ENCODE assay signal across 1 cellular context in the genomic region with DNA sequence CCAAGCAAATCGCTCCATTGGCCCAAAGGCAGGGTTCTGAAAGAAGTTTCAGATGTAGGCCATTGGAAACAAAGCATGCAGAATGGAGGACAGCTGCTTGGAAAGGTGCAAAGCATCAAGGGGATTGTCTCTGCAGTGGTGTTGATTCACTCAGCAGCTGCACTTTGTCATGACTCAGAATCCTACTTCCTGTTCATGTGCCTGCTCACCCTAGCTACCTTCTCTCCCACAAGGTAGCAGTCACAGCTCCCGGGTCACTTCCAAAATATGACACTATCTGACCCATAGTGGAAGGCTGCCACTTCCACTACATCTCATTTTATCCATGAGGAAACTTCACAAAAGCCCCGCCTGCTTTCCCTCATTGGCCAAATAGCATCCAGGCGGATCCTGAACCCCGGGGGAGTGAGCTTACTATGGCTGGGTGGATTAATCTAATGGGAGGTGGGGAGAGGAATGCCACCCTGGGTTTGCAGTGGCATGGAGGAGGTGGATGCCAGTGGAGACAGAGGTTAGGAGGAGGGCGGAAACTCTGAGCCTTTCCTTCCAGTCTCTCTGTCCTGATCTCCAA.
TF ChIP-seq lines count a peak whose summit lies in the region.

No MANE protein-coding gene starts in this region.

TF ChIP-seq in GM23338, 12 proteins besides CTCF, POLR2A, EP300 and RAD21 (continued from another document):
- TF ChIP-seq, protein P1, sequence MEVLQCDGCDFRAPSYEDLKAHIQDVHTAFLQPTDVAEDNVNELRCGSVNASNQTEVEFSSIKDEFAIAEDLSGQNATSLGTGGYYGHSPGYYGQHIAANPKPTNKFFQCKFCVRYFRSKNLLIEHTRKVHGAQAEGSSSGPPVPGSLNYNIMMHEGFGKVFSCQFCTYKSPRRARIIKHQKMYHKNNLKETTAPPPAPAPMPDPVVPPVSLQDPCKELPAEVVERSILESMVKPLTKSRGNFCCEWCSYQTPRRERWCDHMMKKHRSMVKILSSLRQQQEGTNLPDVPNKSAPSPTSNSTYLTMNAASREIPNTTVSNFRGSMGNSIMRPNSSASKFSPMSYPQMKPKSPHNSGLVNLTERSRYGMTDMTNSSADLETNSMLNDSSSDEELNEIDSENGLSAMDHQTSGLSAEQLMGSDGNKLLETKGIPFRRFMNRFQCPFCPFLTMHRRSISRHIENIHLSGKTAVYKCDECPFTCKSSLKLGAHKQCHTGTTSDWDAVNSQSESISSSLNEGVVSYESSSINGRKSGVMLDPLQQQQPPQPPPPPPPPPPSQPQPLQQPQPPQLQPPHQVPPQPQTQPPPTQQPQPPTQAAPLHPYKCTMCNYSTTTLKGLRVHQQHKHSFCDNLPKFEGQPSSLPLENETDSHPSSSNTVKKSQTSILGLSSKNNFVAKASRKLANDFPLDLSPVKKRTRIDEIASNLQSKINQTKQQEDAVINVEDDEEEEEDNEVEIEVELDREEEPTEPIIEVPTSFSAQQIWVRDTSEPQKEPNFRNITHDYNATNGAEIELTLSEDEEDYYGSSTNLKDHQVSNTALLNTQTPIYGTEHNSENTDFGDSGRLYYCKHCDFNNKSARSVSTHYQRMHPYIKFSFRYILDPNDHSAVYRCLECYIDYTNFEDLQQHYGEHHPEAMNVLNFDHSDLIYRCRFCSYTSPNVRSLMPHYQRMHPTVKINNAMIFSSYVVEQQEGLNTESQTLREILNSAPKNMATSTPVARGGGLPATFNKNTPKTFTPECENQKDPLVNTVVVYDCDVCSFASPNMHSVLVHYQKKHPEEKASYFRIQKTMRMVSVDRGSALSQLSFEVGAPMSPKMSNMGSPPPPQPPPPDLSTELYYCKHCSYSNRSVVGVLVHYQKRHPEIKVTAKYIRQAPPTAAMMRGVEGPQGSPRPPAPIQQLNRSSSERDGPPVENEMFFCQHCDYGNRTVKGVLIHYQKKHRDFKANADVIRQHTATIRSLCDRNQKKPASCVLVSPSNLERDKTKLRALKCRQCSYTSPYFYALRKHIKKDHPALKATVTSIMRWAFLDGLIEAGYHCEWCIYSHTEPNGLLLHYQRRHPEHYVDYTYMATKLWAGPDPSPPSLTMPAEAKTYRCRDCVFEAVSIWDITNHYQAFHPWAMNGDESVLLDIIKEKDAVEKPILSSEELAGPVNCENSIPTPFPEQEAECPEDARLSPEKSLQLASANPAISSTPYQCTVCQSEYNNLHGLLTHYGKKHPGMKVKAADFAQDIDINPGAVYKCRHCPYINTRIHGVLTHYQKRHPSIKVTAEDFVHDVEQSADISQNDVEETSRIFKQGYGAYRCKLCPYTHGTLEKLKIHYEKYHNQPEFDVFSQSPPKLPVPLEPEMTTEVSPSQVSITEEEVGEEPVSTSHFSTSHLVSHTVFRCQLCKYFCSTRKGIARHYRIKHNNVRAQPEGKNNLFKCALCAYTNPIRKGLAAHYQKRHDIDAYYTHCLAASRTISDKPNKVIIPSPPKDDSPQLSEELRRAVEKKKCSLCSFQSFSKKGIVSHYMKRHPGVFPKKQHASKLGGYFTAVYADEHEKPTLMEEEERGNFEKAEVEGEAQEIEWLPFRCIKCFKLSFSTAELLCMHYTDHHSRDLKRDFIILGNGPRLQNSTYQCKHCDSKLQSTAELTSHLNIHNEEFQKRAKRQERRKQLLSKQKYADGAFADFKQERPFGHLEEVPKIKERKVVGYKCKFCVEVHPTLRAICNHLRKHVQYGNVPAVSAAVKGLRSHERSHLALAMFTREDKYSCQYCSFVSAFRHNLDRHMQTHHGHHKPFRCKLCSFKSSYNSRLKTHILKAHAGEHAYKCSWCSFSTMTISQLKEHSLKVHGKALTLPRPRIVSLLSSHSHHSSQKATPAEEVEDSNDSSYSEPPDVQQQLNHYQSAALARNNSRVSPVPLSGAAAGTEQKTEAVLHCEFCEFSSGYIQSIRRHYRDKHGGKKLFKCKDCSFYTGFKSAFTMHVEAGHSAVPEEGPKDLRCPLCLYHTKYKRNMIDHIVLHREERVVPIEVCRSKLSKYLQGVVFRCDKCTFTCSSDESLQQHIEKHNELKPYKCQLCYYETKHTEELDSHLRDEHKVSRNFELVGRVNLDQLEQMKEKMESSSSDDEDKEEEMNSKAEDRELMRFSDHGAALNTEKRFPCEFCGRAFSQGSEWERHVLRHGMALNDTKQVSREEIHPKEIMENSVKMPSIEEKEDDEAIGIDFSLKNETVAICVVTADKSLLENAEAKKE (CRISPR knock-in tag; IDR thresholded peaks at IDR 0.05), result no peak
- TF ChIP-seq POLR2AphosphoS5 (IDR thresholded peaks at IDR 0.05; ENCODE audit: low read depth), result no peak
- no peak for TF ChIP-seq EZH2 (IDR thresholded peaks at IDR 0.05; ENCODE audit: low read depth, unreplicated experiment)
- TF ChIP-seq ZNF331 (CRISPR knock-in tag; IDR thresholded peaks at IDR 0.05; ENCODE audit: low read depth), result no peak
- no peak for TF ChIP-seq CREB1 (CRISPR knock-in tag; IDR thresholded peaks at IDR 0.05; ENCODE audit: low read depth)
- no peak for TF ChIP-seq ZNF114 (CRISPR knock-in tag; IDR thresholded peaks at IDR 0.05)
TF ChIP-seq in GM23338: peak in this region for 0.
